ENCODE assay signal across 8 cellular contexts in genomic region chr11:45252134-45252856, GRCh38. TPM values are rescaled to one million over a fixed set of nuclear protein-coding genes. Genes with fewer than 3 reads are reported as not detected.
DNase-seq lines count a peak whose midpoint lies in the region; ATAC-seq lines count a peak whose summit lies in the region.

No MANE protein-coding gene starts in this region.

- H3K27ac Mint-ChIP-seq in activated CD8-positive, alpha-beta T cell treated with anti-CD3 and anti-CD28 coated beads, Interleukin-2, amount 10 ng/mL, durations not matched to agents 7 days and 5 days = no peak overlapping the region

- H3K4me3 Mint-ChIP-seq in activated CD8-positive, alpha-beta T cell treated with anti-CD3 and anti-CD28 coated beads, Interleukin-2, amount 10 ng/mL, durations not matched to agents 7 days and 5 days = no peak overlapping the region

- POLR2A ChIA-PET in activated CD8-positive, alpha-beta T cell treated with anti-CD3 and anti-CD28 coated beads, Interleukin-2, amount 10 ng/mL, durations not matched to agents 7 days and 5 days (lab: Charles Lee) = no interaction called here

- DNase-seq in SKM-1 treated with dmso at 0.1 percent for 144 hours (lab: John Stamatoyannopoulos, UW; ENCODE audit: unreplicated experiment) (peak; percentile 1), SKM-1 (lab: John Stamatoyannopoulos, UW; ENCODE audit: unreplicated experiment) (no peak), Kasumi-1 (lab: John Stamatoyannopoulos, UW) (peak; percentile 5 to 10), left cardiac atrium (peak; percentile 66), middle frontal gyrus (ENCODE audit: extremely low spot score, low spot score) (no peak), hypothalamus (lab: John Stamatoyannopoulos, UW) (no peak)
- DNase-seq in activated CD8-positive, alpha-beta T cell treated with anti-CD3 and anti-CD28 coated beads, Interleukin-2, amount 10 ng/mL, durations not matched to agents 7 days and 5 days = peak; percentile 38
- peak; percentile 28 to 60 for DNase-seq in stimulated activated CD4-positive, alpha-beta T cell treated with anti-CD3 and anti-CD28 coated beads, Interleukin-2, amount 100 ng/mL, for 24 hours

- H3K9me3 Mint-ChIP-seq in activated CD8-positive, alpha-beta T cell treated with anti-CD3 and anti-CD28 coated beads, Interleukin-2, amount 10 ng/mL, durations not matched to agents 7 days and 5 days (ENCODE audit: insufficient read depth) = no peaks in the 10 kb centered on the region

- H3K4me1 Mint-ChIP-seq in activated CD8-positive, alpha-beta T cell treated with anti-CD3 and anti-CD28 coated beads, Interleukin-2, amount 10 ng/mL, durations not matched to agents 7 days and 5 days (ENCODE audit: low read depth) = no peaks in the 10 kb centered on the region

- CTCF ChIA-PET in activated CD8-positive, alpha-beta T cell treated with anti-CD3 and anti-CD28 coated beads, Interleukin-2, amount 10 ng/mL, durations not matched to agents 7 days and 5 days (lab: Charles Lee) = interaction anchor here (0.8 to 2.1 kb wide), 7 partner anchors 8 to 148 kb away, joined by 3 to 5 read pairs (median 4); no protein-coding TSS in a partner anchor

- intact Hi-C loops in left cardiac atrium (cut with DNase I) = loop anchor here in 1 of 2 donors (10.0 kb wide), 1 partner anchor 137 kb away; no protein-coding TSS in a partner anchor

- H3K27me3 Mint-ChIP-seq in activated CD8-positive, alpha-beta T cell treated with anti-CD3 and anti-CD28 coated beads, Interleukin-2, amount 10 ng/mL, durations not matched to agents 7 days and 5 days (ENCODE audit: low read depth) = peaks cover 9% of the 10 kb centered on the region

- peak; percentile 55 for ATAC-seq in activated CD8-positive, alpha-beta T cell treated with anti-CD3 and anti-CD28 coated beads, Interleukin-2, amount 10 ng/mL, durations not matched to agents 7 days and 5 days
- peak; percentile 72 to 89 for ATAC-seq in left cardiac atrium

- H3K36me3 Mint-ChIP-seq in activated CD8-positive, alpha-beta T cell treated with anti-CD3 and anti-CD28 coated beads, Interleukin-2, amount 10 ng/mL, durations not matched to agents 7 days and 5 days (ENCODE audit: low read depth) = no peaks in the 10 kb centered on the region

RNA-seq across cellular contexts. Expression of gene SYT13, which starts 33.8 kb away (rescaled TPM):
- not detected for total RNA-seq in activated CD8-positive, alpha-beta T cell treated with anti-CD3 and anti-CD28 coated beads, Interleukin-2, amount 10 ng/mL, durations not matched to agents 7 days and 5 days
- total RNA-seq in left cardiac atrium = 10 to 100 TPM in 1 of 2 donors, 1 to 10 TPM in 1; 9.0 to 12.1 TPM

Comparison
In these comparisons a context has a peak if more than half of its experiments do, and no peak if none do; other contexts are left out.
1. DNase-seq: peak in SKM-1 treated with dmso at 0.1 percent for 144 hours (single experiment), Kasumi-1 (2 of 2), activated CD8-positive, alpha-beta T cell treated with anti-CD3 and anti-CD28 coated beads, Interleukin-2, amount 10 ng/mL, durations not matched to agents 7 days and 5 days (single experiment), left cardiac atrium (single experiment) and stimulated activated CD4-positive, alpha-beta T cell treated with anti-CD3 and anti-CD28 coated beads, Interleukin-2, amount 100 ng/mL, for 24 hours (2 of 2); none in SKM-1 (single experiment), middle frontal gyrus (single experiment) and hypothalamus (0 of 51).
2. RNA of gene SYT13, which starts 33.8 kb away (total RNA-seq): 9.0 to 12.1 TPM in left cardiac atrium; not detected in activated CD8-positive, alpha-beta T cell treated with anti-CD3 and anti-CD28 coated beads, Interleukin-2, amount 10 ng/mL, durations not matched to agents 7 days and 5 days; every median in the first group is over 10 times any median in the second.